ENCODE assay signal across 24 cellular contexts in the genomic region with DNA sequence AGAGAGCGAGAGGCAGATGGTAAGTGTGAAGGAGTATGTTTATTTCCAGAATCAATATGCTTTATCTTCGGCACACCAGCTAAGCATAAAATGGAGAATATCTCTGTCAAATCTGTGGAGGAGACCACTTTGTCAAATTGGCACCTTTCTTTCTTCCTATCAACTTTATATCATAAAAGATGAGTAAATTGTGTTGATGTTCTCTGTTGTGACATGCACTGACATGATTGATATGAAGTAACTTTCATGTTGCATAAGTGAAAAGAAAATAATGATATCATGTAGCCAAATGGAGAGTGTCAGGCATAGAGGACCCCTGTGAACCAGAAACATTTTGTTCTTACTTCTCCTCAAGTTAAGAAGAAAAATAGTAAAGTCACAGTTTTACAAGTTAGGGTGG.
"Had no signal": no experiment of that assay in that cellular context is flagged by ENCODE, and none has a peak within 500 bp of the region (broad histone marks: within the 10 kb centered on the region; RNA-seq: fewer than 3 reads in every experiment).

No MANE protein-coding gene starts in this region.

- ATAC-seq: esophagus mucosa; gastrocnemius medialis; heart right ventricle; left cardiac atrium; left lung; left ventricle myocardium superior; lower lobe of right lung; naive thymus-derived CD4-positive, alpha-beta T cell had no signal

- H3K27me3 ChIP-seq: dorsolateral prefrontal cortex, esophagus squamous epithelium, gastrocnemius medialis, heart right ventricle, left lung had no signal

- H3K9me3 ChIP-seq: esophagus squamous epithelium, gastrocnemius medialis, heart right ventricle, left lung, lower lobe of right lung had no signal

- H3K4me3 Mint-ChIP-seq: memory B cell; naive thymus-derived CD4-positive, alpha-beta T cell had no signal

- H3K36me3 ChIP-seq: esophagus squamous epithelium, gastrocnemius medialis, heart right ventricle, left lung, lower lobe of right lung had no signal

- H3K27ac Mint-ChIP-seq: memory B cell; naive thymus-derived CD4-positive, alpha-beta T cell had no signal

- H3K4me3 ChIP-seq: coronary artery, dorsolateral prefrontal cortex, esophagus squamous epithelium, gastrocnemius medialis, heart right ventricle, left lung, lower lobe of right lung had no signal

- DNase-seq: dermis blood vessel endothelial cell; dorsolateral prefrontal cortex; effector CD4-positive, alpha-beta T cell; effector memory CD4-positive, alpha-beta T cell; erythroblast; esophagus squamous epithelium; foreskin fibroblast; foreskin melanocyte; gastrocnemius medialis; glutamatergic neuron; head of caudate nucleus; heart right ventricle; hippocampal formation; left cardiac atrium; left lung; left ventricle myocardium superior; lower lobe of right lung; mesendoderm; midbrain; naive thymus-derived CD4-positive, alpha-beta T cell had no signal

- H3K27me3 Mint-ChIP-seq: memory B cell; naive thymus-derived CD4-positive, alpha-beta T cell had no signal

- H3K36me3 Mint-ChIP-seq: memory B cell; naive thymus-derived CD4-positive, alpha-beta T cell had no signal

- H3K27ac ChIP-seq: coronary artery, epithelial cell of prostate, esophagus squamous epithelium, gastrocnemius medialis, heart right ventricle, left lung, lower lobe of right lung had no signal

- H3K4me1 ChIP-seq: esophagus squamous epithelium, gastrocnemius medialis, heart right ventricle, left lung, lower lobe of right lung had no signal

- H3K4me1 Mint-ChIP-seq: memory B cell; naive thymus-derived CD4-positive, alpha-beta T cell had no signal

- H3K9me3 Mint-ChIP-seq: memory B cell had no signal
